24 cellular contexts compared by ENCODE assay signal in the genomic region with DNA sequence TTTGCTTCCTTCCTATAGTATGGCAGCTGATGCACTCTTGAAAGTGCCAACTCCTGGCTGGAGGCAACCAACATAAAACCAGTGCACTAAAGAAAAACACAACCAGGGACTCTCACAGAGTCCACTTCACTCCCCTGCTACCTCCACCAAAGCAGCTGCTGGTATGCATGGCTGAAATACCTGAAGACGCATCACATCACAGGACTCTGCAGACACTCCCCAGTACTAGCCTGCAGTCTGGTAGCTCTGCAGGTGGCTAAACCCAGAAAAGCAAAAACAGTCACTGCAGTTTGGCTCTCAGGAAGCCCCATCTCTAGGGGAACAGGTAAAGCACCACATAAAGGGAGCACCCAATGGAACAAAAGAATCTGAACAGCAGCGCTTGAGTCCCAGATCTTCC.
"Had no signal": no experiment of that assay in that cellular context is flagged by ENCODE, and none has a peak within 500 bp of the region (broad histone marks: within the 10 kb centered on the region; RNA-seq: fewer than 3 reads in every experiment).

No MANE protein-coding gene starts in this region.

- H3K9ac ChIP-seq: neural progenitor cell, parathyroid adenoma had no signal

- H3K4me2 ChIP-seq: neural progenitor cell, smooth muscle cell had no signal

- H3K9me3 ChIP-seq: colonic mucosa, esophagus squamous epithelium, vagina had no signal

- DNase-seq: colonic mucosa; effector CD8-positive, alpha-beta T cell; esophagus squamous epithelium; foreskin melanocyte; hypothalamus; left cardiac atrium; left lung; mesenchymal stem cell; midbrain; naive thymus-derived CD4-positive, alpha-beta T cell; stimulated activated CD4-positive, alpha-beta T cell treated with anti-CD3 and anti-CD28 coated beads, Interleukin-12 subunit alpha, Interleukin-12 subunit beta, amount 100 ng/mL, for 4 hours; stimulated activated CD4-positive, alpha-beta T cell treated with anti-CD3 and anti-CD28 coated beads, Interleukin-1b, Interleukin-23, amount 100 ng/mL, for 48 hours; stimulated activated CD4-positive, alpha-beta T cell treated with anti-CD3 and anti-CD28 coated beads, Interleukin-4, amount 100 ng/mL, for 1 hour; stimulated activated CD8-positive, alpha-beta memory T cell treated with anti-CD3 and anti-CD28 coated beads, Interleukin-4, amount 100 ng/mL, for 48 hours; stimulated activated naive CD4-positive, alpha-beta T cell; stimulated activated naive CD8-positive, alpha-beta T cell treated with anti-CD3 and anti-CD28 coated beads, Interleukin-15, amount 100 ng/mL, for 72 hours; transverse colon had no signal

- ATAC-seq: left cardiac atrium; left lung; naive thymus-derived CD4-positive, alpha-beta T cell; sciatic nerve; stimulated activated naive CD8-positive, alpha-beta T cell treated with anti-CD3 and anti-CD28 coated beads, Interleukin-15, amount 100 ng/mL, for 72 hours had no signal

- H3K27me3 ChIP-seq: colonic mucosa, esophagus squamous epithelium, left lung, neural progenitor cell, right atrium auricular region, suprapubic skin, transverse colon, vagina had no signal

- H2AFZ ChIP-seq: parathyroid adenoma had no signal

- H3K79me2 ChIP-seq: parathyroid adenoma had no signal

- H3K36me3 ChIP-seq: colonic mucosa, esophagus squamous epithelium, left lung, neural progenitor cell, right atrium auricular region, suprapubic skin, transverse colon, vagina had no signal

- H3K4me1 ChIP-seq: colonic mucosa, esophagus squamous epithelium, left lung, neural progenitor cell, parathyroid adenoma, right atrium auricular region, suprapubic skin, transverse colon, vagina had no signal

- H3K27ac ChIP-seq: colonic mucosa, esophagus squamous epithelium, left lung, neural progenitor cell, parathyroid adenoma, right atrium auricular region, suprapubic skin, transverse colon, vagina had no signal

- H3K4me3 ChIP-seq: colonic mucosa, esophagus squamous epithelium, left lung, neural progenitor cell, right atrium auricular region, smooth muscle cell, suprapubic skin, transverse colon, vagina had no signal
